ENCODE assay signal across 13 cellular contexts in genomic region chr17:77329741-77330531, GRCh38.
A peak's percentile ranks its signal among the peaks of the same experiment; 100 is the strongest.
DNase-seq lines count a peak whose midpoint lies in the region; ATAC-seq, FAIRE-seq and TF ChIP-seq lines count a peak whose summit lies in the region.
"Had no signal": no experiment of that assay in that cellular context is flagged by ENCODE, and none has a peak within 500 bp of the region (broad histone marks: within the 10 kb centered on the region; RNA-seq: fewer than 3 reads in every experiment).

No MANE protein-coding gene starts in this region.

- no peak overlapping the region for H3K4me2 ChIP-seq in HepG2 (ENCODE audit: low read depth, low read length)

- no peak for FAIRE-seq in HepG2 (lab: Jason Lieb, UNC)
- no peak for FAIRE-seq in HTR-8/SVneo (lab: Jason Lieb, UNC)
- FAIRE-seq: GM19239, islet of Langerhans had no signal

- no peak overlapping the region for H3K4me3 ChIP-seq in Peyer's patch
- no peak overlapping the region for H3K4me3 ChIP-seq in HepG2 (replicated peaks in 1 of 3; ENCODE audit: insufficient read depth in 1 of 3, low read depth in 2 of 3, low read length in 3 of 3)
- no peak overlapping the region for H3K4me3 ChIP-seq in suprapubic skin

- no peak for ATAC-seq in activated T-cell treated with anti-CD3 and anti-CD28 coated beads, Interleukin-2, amount 50 U/mL, for 72 hours (replicated peaks in 1 of 2)
- no peak for ATAC-seq in HepG2
- ATAC-seq in GM19324 (IDR thresholded peaks at IDR 0.05; ENCODE audit: low FRiP score, unreplicated experiment), result no peak

- DNase-seq in activated T-cell treated with anti-CD3 and anti-CD28 coated beads, Interleukin-2, amount 50 U/mL, for 24 hours, result peak; percentile 30
- no peak for DNase-seq in activated T-cell treated with anti-CD3 and anti-CD28 coated beads, Interleukin-2, amount 50 U/mL, for 72 hours
- DNase-seq in Peyer's patch (peak in 2 of 3 donors; percentile 14 to 47), HepG2 (ENCODE audit: low spot score) (no peak), suprapubic skin (ENCODE audit: low spot score in 2 of 2) (peak; percentile 68 to 76), HTR-8/SVneo (ENCODE audit: insufficient read length, low spot score) (no peak), CD14-positive monocyte (ENCODE audit: low spot score) (no peak)
- DNase-seq: NCI-H1694 treated with DMSO at 0.1 percent for 48 hours; OCI-M1; stimulated activated CD4-positive, alpha-beta T cell treated with anti-CD3 and anti-CD28 coated beads, Interleukin-12 subunit alpha, Interleukin-12 subunit beta, amount 100 ng/mL, for 4 hours had no signal

- 92% methylated on average over 20 of the region's 21 CpGs for WGBS in HepG2 (ENCODE audit: low lambda C conversion rate)
- 83% methylated on average over 16 of the region's 21 CpGs for WGBS in suprapubic skin

- TF ChIP-seq RAD21 in HepG2 (CRISPR knock-in tag; IDR thresholded peaks at IDR 0.05), result no peak

- no peak overlapping the region for H3K9ac ChIP-seq in HepG2 (ENCODE audit: insufficient read depth, low read depth, low read length)

- H3K4me1 ChIP-seq in Peyer's patch, result peaks cover 15 to 64% (median 27%) of the 10 kb centered on the region in 4 donors
- H3K4me1 ChIP-seq in HepG2 (ENCODE audit: insufficient read depth, low read length), result peaks cover 63% of the 10 kb centered on the region
- H3K4me1 ChIP-seq in suprapubic skin, result peaks cover 71% of the 10 kb centered on the region

- intact Hi-C loops in HepG2 (cut with micrococcal nuclease; ENCODE audit: unreplicated experiment) (loop anchor here (1.0 to 2.0 kb wide), 2 partner anchors 65 to 165 kb away; no protein-coding TSS in a partner anchor), CD14-positive monocyte (cut with micrococcal nuclease) (loop anchor here (2.0 to 5.0 kb wide), 5 partner anchors 42 to 163 kb away; no protein-coding TSS in a partner anchor)

- in situ Hi-C loops in HepG2 (cut with HindIII; ENCODE audit: extremely low pct_ligation_motif_present, low pct_unique_long_range_greater_than_20kb), result loop anchor here (5.0 kb wide), 2 partner anchors 97 to 167 kb away; no protein-coding TSS in a partner anchor

- H3K4me3 Mint-ChIP-seq in activated T-cell treated with anti-CD3 and anti-CD28 coated beads, Interleukin-2, amount 50 U/mL, for 24 hours, result no peak overlapping the region
- H3K4me3 Mint-ChIP-seq in activated T-cell treated with anti-CD3 and anti-CD28 coated beads, Interleukin-2, amount 50 U/mL, for 72 hours, result no peak overlapping the region
- H3K4me3 Mint-ChIP-seq in CD14-positive monocyte, result no peak overlapping the region

- no TSS peak for BruUV-seq in HepG2 (replicated peaks; lab: Mats Ljungman, UMichigan)

- no peak overlapping the region for H3K27ac Mint-ChIP-seq in activated T-cell treated with anti-CD3 and anti-CD28 coated beads, Interleukin-2, amount 50 U/mL, for 24 hours
- H3K27ac Mint-ChIP-seq in activated T-cell treated with anti-CD3 and anti-CD28 coated beads, Interleukin-2, amount 50 U/mL, for 72 hours, result no peak overlapping the region
- H3K27ac Mint-ChIP-seq in CD14-positive monocyte, result no peak overlapping the region

- H2AFZ ChIP-seq in HepG2 (ENCODE audit: low read length), result no peak overlapping the region

- H3K27me3 ChIP-seq in Peyer's patch (no peaks in the 10 kb centered on the region), HepG2 (ENCODE audit: control insufficient read depth in 1 of 2, insufficient read depth in 2 of 2, low read length in 2 of 2) (no peaks in the 10 kb centered on the region), suprapubic skin (no peaks in the 10 kb centered on the region)

- POLR2A ChIA-PET in HepG2 (lab: Yijun Ruan, JAX), result interaction anchor here (1.3 to 2.5 kb wide), 2 partner anchors 30 to 44 kb away, joined by 3 to 15 read pairs; no protein-coding TSS in a partner anchor

- H3K36me3 ChIP-seq in Peyer's patch (no peaks in the 10 kb centered on the region), HepG2 (replicated peaks in 1 of 2; ENCODE audit: control insufficient read depth in 1 of 2, insufficient read depth in 2 of 2, low read length in 2 of 2) (peaks cover 11 to 29% of the 10 kb centered on the region in 2 experiments; a peak in 4 of 5 replicates), suprapubic skin (no peaks in the 10 kb centered on the region)

- no peak for TF ChIP-seq POLR2A in Peyer's patch (IDR thresholded peaks at IDR 0.05)
- TF ChIP-seq POLR2A in HepG2 (IDR thresholded peaks at IDR 0.05; ENCODE audit: insufficient read depth in 1 of 2, low read depth in 2 of 2, low read length in 2 of 2), result no peak
- TF ChIP-seq POLR2A in suprapubic skin (IDR thresholded peaks at IDR 0.05), result no peak

- H3K27ac ChIP-seq in Peyer's patch (peak overlapping the region in 1 of 4 donors; percentile 22), HepG2 (ENCODE audit: extremely low read length, insufficient read depth, low read length) (no peak overlapping the region), suprapubic skin (no peak overlapping the region)

- H3K9me3 ChIP-seq in Peyer's patch (no peaks in the 10 kb centered on the region), HepG2 (ENCODE audit: low read length) (no peaks in the 10 kb centered on the region), suprapubic skin (no peaks in the 10 kb centered on the region)

- no peaks in the 10 kb centered on the region for H3K27me3 Mint-ChIP-seq in activated T-cell treated with anti-CD3 and anti-CD28 coated beads, Interleukin-2, amount 50 U/mL, for 24 hours
- H3K27me3 Mint-ChIP-seq in activated T-cell treated with anti-CD3 and anti-CD28 coated beads, Interleukin-2, amount 50 U/mL, for 72 hours (ENCODE audit: low read depth), result no peaks in the 10 kb centered on the region
- peaks cover 0 to 4% (median 0%) of the 10 kb centered on the region in 3 donors for H3K27me3 Mint-ChIP-seq in CD14-positive monocyte (ENCODE audit: low read depth in 3 of 3)

- no peaks in the 10 kb centered on the region for H3K9me3 Mint-ChIP-seq in activated T-cell treated with anti-CD3 and anti-CD28 coated beads, Interleukin-2, amount 50 U/mL, for 24 hours
- H3K9me3 Mint-ChIP-seq in activated T-cell treated with anti-CD3 and anti-CD28 coated beads, Interleukin-2, amount 50 U/mL, for 72 hours, result peaks cover 0 to 2% of the 10 kb centered on the region in 2 donors
- H3K9me3 Mint-ChIP-seq in CD14-positive monocyte, result peaks cover 0 to 5% (median 0%) of the 10 kb centered on the region in 7 donors

- TF ChIP-seq CTCF in Peyer's patch (IDR thresholded peaks at IDR 0.05) (no peak), HepG2 (CRISPR knock-in tag; IDR thresholded peaks at IDR 0.05) (no peak), suprapubic skin (IDR thresholded peaks at IDR 0.05) (no peak), CD14-positive monocyte (IDR thresholded peaks at IDR 0.05) (no peak)

- peaks cover 53% of the 10 kb centered on the region for H3K4me1 Mint-ChIP-seq in activated T-cell treated with anti-CD3 and anti-CD28 coated beads, Interleukin-2, amount 50 U/mL, for 24 hours (ENCODE audit: low read depth)
- H3K4me1 Mint-ChIP-seq in activated T-cell treated with anti-CD3 and anti-CD28 coated beads, Interleukin-2, amount 50 U/mL, for 72 hours (ENCODE audit: low read depth), result peaks cover 62% of the 10 kb centered on the region
- H3K4me1 Mint-ChIP-seq in CD14-positive monocyte, result peaks cover 52% of the 10 kb centered on the region

- TF ChIP-seq EP300 in HepG2 (IDR thresholded peaks at IDR 0.05; ENCODE audit: low read depth in 2 of 2, low read length in 2 of 2) (no peak), HepG2 (CRISPR knock-in tag; IDR thresholded peaks at IDR 0.05; ENCODE audit: borderline replicate concordance) (no peak), suprapubic skin (IDR thresholded peaks at IDR 0.05) (no peak)

- H4K20me1 ChIP-seq in HepG2 (ENCODE audit: insufficient read depth, low read length), result peaks cover 74% of the 10 kb centered on the region

- CTCF ChIA-PET in HepG2 (lab: Yijun Ruan, JAX; ENCODE audit: low intra/inter-chr PET ratio, low total read pairs), result interaction anchor here (2.3 to 2.4 kb wide), 2 partner anchors 100 to 165 kb away, joined by 7 to 20 read pairs; no protein-coding TSS in a partner anchor

- H3K79me2 ChIP-seq in HepG2 (ENCODE audit: insufficient read depth, low read length), result peaks cover 92% of the 10 kb centered on the region

- no peaks in the 10 kb centered on the region for H3K36me3 Mint-ChIP-seq in activated T-cell treated with anti-CD3 and anti-CD28 coated beads, Interleukin-2, amount 50 U/mL, for 24 hours (ENCODE audit: low read depth)
- H3K36me3 Mint-ChIP-seq in activated T-cell treated with anti-CD3 and anti-CD28 coated beads, Interleukin-2, amount 50 U/mL, for 72 hours (ENCODE audit: insufficient read depth in 2 of 2), result no peaks in the 10 kb centered on the region
- peaks cover 13 to 20% of the 10 kb centered on the region in 2 donors for H3K36me3 Mint-ChIP-seq in CD14-positive monocyte

TF ChIP-seq in HepG2, 621 proteins besides CTCF, POLR2A, EP300 and RAD21 (continues in another document):
- no peak for TF ChIP-seq ZC3H13 (CRISPR knock-in tag; IDR thresholded peaks at IDR 0.05)

Comparison
In these comparisons a context has a peak if more than half of its experiments do, and no peak if none do; other contexts are left out.
1. DNase-seq: peak in activated T-cell treated with anti-CD3 and anti-CD28 coated beads, Interleukin-2, amount 50 U/mL, for 24 hours (single experiment), Peyer's patch (2 of 3) and suprapubic skin (2 of 2); none in activated T-cell treated with anti-CD3 and anti-CD28 coated beads, Interleukin-2, amount 50 U/mL, for 72 hours (0 of 2), HepG2 (single experiment), HTR-8/SVneo (single experiment) and CD14-positive monocyte (single experiment).